22 cellular contexts compared by ENCODE assay signal in the genomic region with DNA sequence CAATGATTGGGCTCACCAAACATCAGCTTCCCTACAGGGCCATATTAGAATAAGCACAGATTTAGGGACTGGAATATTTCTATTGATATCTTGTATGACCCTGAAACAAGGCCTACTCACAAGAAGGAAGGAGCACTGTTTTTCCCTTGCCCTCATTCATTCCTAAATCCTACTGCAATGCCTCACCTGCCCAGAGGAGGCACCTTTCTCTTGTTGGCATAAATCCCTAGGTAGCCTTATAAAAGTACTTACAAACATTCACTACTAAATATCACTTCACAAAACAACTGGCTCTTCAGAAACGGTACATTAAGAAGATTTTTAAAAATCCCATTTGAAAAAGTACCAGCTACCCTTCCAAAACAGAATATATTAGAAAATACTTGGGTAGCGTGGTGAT.
"Had no signal": no experiment of that assay in that cellular context is flagged by ENCODE, and none has a peak within 500 bp of the region (broad histone marks: within the 10 kb centered on the region; RNA-seq: fewer than 3 reads in every experiment).

No MANE protein-coding gene starts in this region.

- H3K27ac Mint-ChIP-seq: activated CD4-positive, alpha-beta memory T cell treated with anti-CD3 and anti-CD28 coated beads, Interleukin-2, amount 10 ng/mL, durations not matched to agents 7 days and 5 days; activated CD4-positive, alpha-beta T cell treated with anti-CD3 and anti-CD28 coated beads, Interleukin-2, amount 10 ng/mL, durations not matched to agents 7 days and 5 days; activated T-cell treated with anti-CD3 and anti-CD28 coated beads, Interleukin-2, amount 50 U/mL, for 24 hours; natural killer cell treated with Interleukin-12 subunit alpha and Interleukin-12 subunit beta and Interleukin-15 and Interleukin-18, amount 100 ng/mL, for 72 hours had no signal

- H3K27me3 Mint-ChIP-seq: activated CD4-positive, alpha-beta memory T cell treated with anti-CD3 and anti-CD28 coated beads, Interleukin-2, amount 10 ng/mL, durations not matched to agents 7 days and 5 days; activated CD4-positive, alpha-beta T cell treated with anti-CD3 and anti-CD28 coated beads, Interleukin-2, amount 10 ng/mL, durations not matched to agents 7 days and 5 days; activated T-cell treated with anti-CD3 and anti-CD28 coated beads, Interleukin-2, amount 50 U/mL, for 24 hours; natural killer cell treated with Interleukin-12 subunit alpha and Interleukin-12 subunit beta and Interleukin-15 and Interleukin-18, amount 100 ng/mL, for 72 hours had no signal

- H3K4me1 Mint-ChIP-seq: activated CD4-positive, alpha-beta memory T cell treated with anti-CD3 and anti-CD28 coated beads, Interleukin-2, amount 10 ng/mL, durations not matched to agents 7 days and 5 days; activated CD4-positive, alpha-beta T cell treated with anti-CD3 and anti-CD28 coated beads, Interleukin-2, amount 10 ng/mL, durations not matched to agents 7 days and 5 days had no signal

- ATAC-seq: heart right ventricle; mucosa of descending colon; natural killer cell treated with Interleukin-12 subunit alpha and Interleukin-12 subunit beta and Interleukin-15 and Interleukin-18, amount 100 ng/mL, for 72 hours; right lobe of liver had no signal

- H3K4me3 ChIP-seq: esophagus squamous epithelium, heart right ventricle, left ventricle myocardium inferior, lung, mucosa of descending colon, right lobe of liver had no signal

- H3K9me3 Mint-ChIP-seq: activated CD4-positive, alpha-beta T cell treated with anti-CD3 and anti-CD28 coated beads, Interleukin-2, amount 10 ng/mL, durations not matched to agents 7 days and 5 days had no signal

- H3K36me3 ChIP-seq: esophagus squamous epithelium, heart right ventricle, left ventricle myocardium inferior, neutrophil, right lobe of liver had no signal

- DNase-seq: activated CD4-positive, alpha-beta memory T cell treated with anti-CD3 and anti-CD28 coated beads, Interleukin-2, amount 10 ng/mL, durations not matched to agents 7 days and 5 days; activated CD4-positive, alpha-beta T cell treated with anti-CD3 and anti-CD28 coated beads for 1 hour; activated CD4-positive, alpha-beta T cell treated with anti-CD3 and anti-CD28 coated beads, Interleukin-2, amount 10 ng/mL, durations not matched to agents 7 days and 5 days; activated CD8-positive, alpha-beta memory T cell treated with anti-CD3 and anti-CD28 coated beads, Interleukin-2, amount 50 U/mL, for 48 hours; activated gamma-delta T cell treated with Interleukin-2 at 50 U/mL for 16 hours; activated naive CD4-positive, alpha-beta T cell treated with anti-CD3 and anti-CD28 coated beads, Interleukin-2, amount 50 U/mL, for 16 hours; activated T-cell treated with anti-CD3 and anti-CD28 coated beads, Interleukin-2, amount 50 U/mL, for 24 hours; amniotic stem cell; central memory CD4-positive, alpha-beta T cell; esophagus squamous epithelium; foreskin melanocyte; heart right ventricle; left ventricle myocardium inferior; mucosa of descending colon; right lobe of liver; stimulated activated CD4-positive, alpha-beta T cell treated with anti-CD3 and anti-CD28 coated beads, Interleukin-2, amount 100 ng/mL, for 48 hours; stimulated activated naive CD4-positive, alpha-beta T cell treated with Interleukin-2 at 50 U/mL for 16 hours; T-helper 9 cell; trophoblast cell had no signal

- H3K4me3 Mint-ChIP-seq: activated CD4-positive, alpha-beta memory T cell treated with anti-CD3 and anti-CD28 coated beads, Interleukin-2, amount 10 ng/mL, durations not matched to agents 7 days and 5 days; activated CD4-positive, alpha-beta T cell treated with anti-CD3 and anti-CD28 coated beads, Interleukin-2, amount 10 ng/mL, durations not matched to agents 7 days and 5 days; activated T-cell treated with anti-CD3 and anti-CD28 coated beads, Interleukin-2, amount 50 U/mL, for 24 hours; natural killer cell treated with Interleukin-12 subunit alpha and Interleukin-12 subunit beta and Interleukin-15 and Interleukin-18, amount 100 ng/mL, for 72 hours had no signal

- H3K27ac ChIP-seq: esophagus squamous epithelium, heart right ventricle, left ventricle myocardium inferior, neutrophil, right lobe of liver had no signal

- H3K27me3 ChIP-seq: esophagus squamous epithelium, heart right ventricle, neutrophil, right lobe of liver had no signal

- H3K4me1 ChIP-seq: esophagus squamous epithelium, heart right ventricle, left ventricle myocardium inferior, right lobe of liver had no signal

- H3K9me3 ChIP-seq: esophagus squamous epithelium, neutrophil, right lobe of liver had no signal
